In the genomic region with DNA sequence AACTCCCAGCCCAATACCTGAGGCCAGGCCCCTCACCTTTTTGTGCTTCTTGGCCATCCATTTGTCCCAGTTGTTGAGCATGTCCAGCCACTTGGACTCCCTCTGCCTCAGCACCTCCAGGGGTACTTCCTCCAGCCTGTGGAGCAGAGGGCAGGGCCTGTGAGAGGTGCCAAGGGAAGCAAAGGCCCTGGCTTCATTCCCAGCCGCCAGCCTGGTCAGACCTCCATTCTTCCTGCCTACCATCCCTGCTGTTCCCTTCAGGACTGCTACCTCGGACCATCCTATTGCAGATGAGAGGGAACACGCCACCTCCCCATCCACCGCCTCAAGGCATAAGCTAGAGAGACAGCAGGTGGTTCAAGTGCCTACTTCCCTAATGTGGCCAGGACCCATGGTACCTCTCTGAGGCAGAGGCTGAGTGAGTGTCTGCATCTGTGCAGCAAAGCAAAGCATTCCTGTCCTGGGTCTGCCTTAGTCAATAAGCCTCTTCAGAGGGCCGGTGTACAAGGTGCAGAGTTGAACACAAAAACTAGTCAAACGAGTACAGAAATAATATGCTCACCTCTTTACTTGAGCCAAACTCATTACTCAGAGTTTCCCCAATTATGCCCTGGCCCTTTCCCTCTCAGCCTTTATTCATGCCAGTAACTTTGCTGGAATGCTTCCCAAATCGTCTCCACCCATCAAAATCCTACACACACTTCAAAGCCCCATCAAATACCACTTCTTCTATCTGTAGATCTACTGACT, we compare ENCODE assay signal across 9 cellular contexts. TPM values are rescaled to one million over a fixed set of nuclear protein-coding genes. Genes with fewer than 3 reads are reported as not detected.
DNase-seq lines count a peak whose midpoint lies in the region; ATAC-seq and TF ChIP-seq lines count a peak whose summit lies in the region.
"Had no signal": no experiment of that assay in that cellular context is flagged by ENCODE, and none has a peak within 500 bp of the region (broad histone marks: within the 10 kb centered on the region; RNA-seq: fewer than 3 reads in every experiment).

No MANE protein-coding gene starts in this region.

- H3K9me3 Mint-ChIP-seq in Calu3 (ENCODE audit: low read depth, unreplicated experiment), result no peaks in the 10 kb centered on the region

- no peaks in the 10 kb centered on the region for H3K27me3 Mint-ChIP-seq in Calu3 (ENCODE audit: unreplicated experiment)

- no TSS peak for BruUV-seq in Calu3 (replicated peaks; lab: Mats Ljungman, UMichigan)

- peaks cover 80% of the 10 kb centered on the region for H3K4me1 Mint-ChIP-seq in Calu3 (ENCODE audit: low read depth, unreplicated experiment)

- TF ChIP-seq CTCF in Calu3 (IDR thresholded peaks at IDR 0.05; ENCODE audit: unreplicated experiment) (no peak), NB4 (IDR thresholded peaks at IDR 0.05; ENCODE audit: low read depth, low read length) (no peak), omental fat pad (IDR thresholded peaks at IDR 0.05) (no peak)

- H3K4me3 Mint-ChIP-seq in Calu3 (ENCODE audit: low read depth, unreplicated experiment), result peak overlapping the region; percentile 32

- DNase-seq in Calu3, result peak; percentile 26
- DNase-seq in NB4 (ENCODE audit: low read depth), result peak; percentile 24
- DNase-seq in dedifferentiated amniotic fluid mesenchymal stem cell (ENCODE audit: extremely low spot score), result peak; percentile 35
- DNase-seq in omental fat pad (ENCODE audit: low spot score), result no peak
- no peak for DNase-seq in Kasumi-1 (lab: John Stamatoyannopoulos, UW)
- DNase-seq in activated gamma-delta T cell (lab: John Stamatoyannopoulos, UW), result no peak
- no peak for DNase-seq in COR-L47 (lab: John Stamatoyannopoulos, UW)
- DNase-seq in pons (ENCODE audit: low spot score), result no peak

- CTCF ChIA-PET in Calu3 (lab: Charles Lee), result interaction anchor here (1.6 kb wide), 1 partner anchor 16 kb away, joined by 4 read pairs; the partner anchor contains the start of gene CASTOR1

- peaks cover 23% of the 10 kb centered on the region for H3K36me3 Mint-ChIP-seq in Calu3 (ENCODE audit: insufficient read depth, unreplicated experiment)

- peak overlapping the region; percentile 77 for H3K27ac Mint-ChIP-seq in Calu3 (ENCODE audit: unreplicated experiment)

- no peak overlapping the region for H3K4me3 ChIP-seq in NB4 (ENCODE audit: low read depth, low read length)
- H3K4me3 ChIP-seq: SJSA1 had no signal

- peak; percentile 58 for ATAC-seq in omental fat pad (ENCODE audit: low FRiP score)

- no peak for TF ChIP-seq POLR2A in NB4 (IDR thresholded peaks at IDR 0.05; ENCODE audit: extremely low read depth, insufficient read length)

- intact Hi-C loops in Calu3 (cut with micrococcal nuclease; ENCODE audit: unreplicated experiment), result no loop called here

RNA-seq across cellular contexts. Expression of gene CASTOR1, which starts 15.4 kb away (rescaled TPM):
- 12.0 and 14.2 TPM in 2 replicates for total RNA-seq in Calu3 (2022)
- total RNA-seq in omental fat pad, result 10 to 100 TPM in 3 of 4 donors, 1 to 10 TPM in 1; 7.1 to 47.9 (median 21.0) TPM

RNA-seq across cellular contexts. Expression of gene TBC1D10A, which starts 22.1 kb away (rescaled TPM):
- 24.5 and 24.8 TPM in 2 replicates for total RNA-seq in Calu3 (2022)
- total RNA-seq in omental fat pad, result 10 to 100 TPM; 17.5 to 42.1 (median 26.0) TPM

RNA-seq across cellular contexts. Expression of gene OSM, which starts 38.0 kb away (rescaled TPM):
- not detected in 2 replicates for total RNA-seq in Calu3 (2022)
- total RNA-seq in omental fat pad, result 10 to 100 TPM in 1 of 4 donors, 1 to 10 TPM in 3; 7.1 to 17.8 (median 8.6) TPM
- total RNA-seq: SJSA1 had no signal

RNA-seq across cellular contexts. Expression of gene SF3A1, which starts 52.0 kb away (rescaled TPM):
- total RNA-seq in Calu3 (2022) (181 and 197 TPM in 2 replicates), omental fat pad (10 to 100 TPM; 38.5 to 71.7 (median 60.4) TPM)

RNA-seq across cellular contexts. Expression of gene CCDC157, which starts 52.1 kb away (rescaled TPM):
- 5.0 and 5.5 TPM in 2 replicates for total RNA-seq in Calu3 (2022)
- total RNA-seq in omental fat pad, result 1 to 10 TPM in 3 of 4 donors, under 1 TPM in 1; 0.95 to 2.7 (median 1.8) TPM

Comparison
In these comparisons a context has a peak if more than half of its experiments do, and no peak if none do; other contexts are left out.
1. DNase-seq: peak in Calu3 (single experiment), NB4 (single experiment) and dedifferentiated amniotic fluid mesenchymal stem cell (single experiment); none in omental fat pad (single experiment), Kasumi-1 (0 of 2), activated gamma-delta T cell (single experiment), COR-L47 (single experiment) and pons (single experiment).